Comparison of ENCODE assay signal across 17 cellular contexts in the genomic region with DNA sequence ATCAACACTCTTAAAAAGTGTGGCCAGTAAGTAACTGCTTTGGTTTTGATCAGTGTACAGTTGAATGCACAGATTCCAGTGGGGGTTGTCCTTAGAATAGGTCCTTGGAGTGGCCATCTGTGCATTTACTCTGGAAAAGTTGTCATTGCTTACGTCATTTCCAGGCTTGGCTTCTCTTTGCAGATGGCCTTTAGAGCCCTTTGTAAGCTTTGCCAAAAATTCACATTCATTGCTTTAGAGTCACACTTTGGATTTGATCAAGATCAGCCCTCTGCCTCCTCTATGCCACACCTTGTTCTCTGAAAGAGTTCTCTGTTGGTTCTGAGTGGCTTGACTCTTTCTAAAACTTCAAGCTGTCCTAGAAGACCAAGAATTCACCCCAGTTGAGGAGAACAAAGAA.
"Had no signal": no experiment of that assay in that cellular context is flagged by ENCODE, and none has a peak within 500 bp of the region (broad histone marks: within the 10 kb centered on the region; RNA-seq: fewer than 3 reads in every experiment).

No MANE protein-coding gene starts in this region.

- H3K27me3 Mint-ChIP-seq: activated CD8-positive, alpha-beta memory T cell treated with anti-CD3 and anti-CD28 coated beads, Interleukin-2, amount 10 ng/mL, durations not matched to agents 7 days and 5 days; activated naive CD4-positive, alpha-beta T cell treated with anti-CD3 and anti-CD28 coated beads, Interleukin-2, amount 50 U/mL, for 24 hours; central memory CD8-positive, alpha-beta T cell; dendritic cell treated with granulocyte-macrophage colony-stimulating factor and Interleukin-4, amounts not matched to agents 40 ng/mL and 50 ng/mL, for 4 days had no signal

- H3K36me3 Mint-ChIP-seq: activated CD8-positive, alpha-beta memory T cell treated with anti-CD3 and anti-CD28 coated beads, Interleukin-2, amount 10 ng/mL, durations not matched to agents 7 days and 5 days; mesothelial cell of epicardium; naive B cell had no signal

- H3K9me3 Mint-ChIP-seq: activated naive CD4-positive, alpha-beta T cell treated with anti-CD3 and anti-CD28 coated beads, Interleukin-2, amount 50 U/mL, for 24 hours; activated T-cell treated with anti-CD3 and anti-CD28 coated beads, Interleukin-2, amount 50 U/mL, for 24 hours; central memory CD8-positive, alpha-beta T cell; dendritic cell treated with granulocyte-macrophage colony-stimulating factor and Interleukin-4, amounts not matched to agents 40 ng/mL and 50 ng/mL, for 4 days had no signal

- H3K9ac ChIP-seq: parathyroid adenoma had no signal

- H3K27ac ChIP-seq: body of pancreas, gastroesophageal sphincter, parathyroid adenoma, skin epidermis, stomach, thoracic aorta had no signal

- H3K79me2 ChIP-seq: parathyroid adenoma had no signal

- ATAC-seq: activated CD8-positive, alpha-beta memory T cell treated with anti-CD3 and anti-CD28 coated beads, Interleukin-2, amount 10 ng/mL, durations not matched to agents 7 days and 5 days; body of pancreas; gastroesophageal sphincter had no signal

- H3K9me3 ChIP-seq: body of pancreas, gastroesophageal sphincter, stomach, thoracic aorta had no signal

- H3K27ac Mint-ChIP-seq: activated CD8-positive, alpha-beta memory T cell treated with anti-CD3 and anti-CD28 coated beads, Interleukin-2, amount 10 ng/mL, durations not matched to agents 7 days and 5 days; activated naive CD4-positive, alpha-beta T cell treated with anti-CD3 and anti-CD28 coated beads, Interleukin-2, amount 50 U/mL, for 24 hours; activated T-cell treated with anti-CD3 and anti-CD28 coated beads, Interleukin-2, amount 50 U/mL, for 24 hours; dendritic cell treated with granulocyte-macrophage colony-stimulating factor and Interleukin-4, amounts not matched to agents 40 ng/mL and 50 ng/mL, for 4 days; endodermal cell; mesothelial cell of epicardium had no signal

- H2AFZ ChIP-seq: parathyroid adenoma had no signal

- H3K4me1 ChIP-seq: body of pancreas, gastroesophageal sphincter, parathyroid adenoma had no signal

- DNase-seq: activated CD4-positive, alpha-beta T cell treated with anti-CD3 and anti-CD28 coated beads, Interleukin-2, amount 50 U/mL, for 4 hours; activated CD8-positive, alpha-beta memory T cell treated with anti-CD3 and anti-CD28 coated beads, Interleukin-2, amount 10 ng/mL, durations not matched to agents 7 days and 5 days; activated effector memory CD4-positive, alpha-beta T cell treated with Interleukin-2 at 50 U/mL for 16 hours; activated T-cell treated with anti-CD3 and anti-CD28 coated beads, Interleukin-2, amount 50 U/mL, for 24 hours; body of pancreas; endodermal cell; naive B cell; retina; stomach had no signal

- H3K4me3 Mint-ChIP-seq: activated CD8-positive, alpha-beta memory T cell treated with anti-CD3 and anti-CD28 coated beads, Interleukin-2, amount 10 ng/mL, durations not matched to agents 7 days and 5 days; activated naive CD4-positive, alpha-beta T cell treated with anti-CD3 and anti-CD28 coated beads, Interleukin-2, amount 50 U/mL, for 24 hours; activated T-cell treated with anti-CD3 and anti-CD28 coated beads, Interleukin-2, amount 50 U/mL, for 24 hours; central memory CD8-positive, alpha-beta T cell; dendritic cell treated with granulocyte-macrophage colony-stimulating factor and Interleukin-4, amounts not matched to agents 40 ng/mL and 50 ng/mL, for 4 days; endodermal cell; mesothelial cell of epicardium; naive B cell had no signal

- H3K27me3 ChIP-seq: body of pancreas, gastroesophageal sphincter, stomach had no signal

- H3K4me3 ChIP-seq: body of pancreas, gastroesophageal sphincter, skin epidermis, stomach, thoracic aorta had no signal

- H3K36me3 ChIP-seq: gastroesophageal sphincter, stomach, thoracic aorta had no signal

- H3K4me1 Mint-ChIP-seq: central memory CD8-positive, alpha-beta T cell; mesothelial cell of epicardium had no signal
